In the genomic region with DNA sequence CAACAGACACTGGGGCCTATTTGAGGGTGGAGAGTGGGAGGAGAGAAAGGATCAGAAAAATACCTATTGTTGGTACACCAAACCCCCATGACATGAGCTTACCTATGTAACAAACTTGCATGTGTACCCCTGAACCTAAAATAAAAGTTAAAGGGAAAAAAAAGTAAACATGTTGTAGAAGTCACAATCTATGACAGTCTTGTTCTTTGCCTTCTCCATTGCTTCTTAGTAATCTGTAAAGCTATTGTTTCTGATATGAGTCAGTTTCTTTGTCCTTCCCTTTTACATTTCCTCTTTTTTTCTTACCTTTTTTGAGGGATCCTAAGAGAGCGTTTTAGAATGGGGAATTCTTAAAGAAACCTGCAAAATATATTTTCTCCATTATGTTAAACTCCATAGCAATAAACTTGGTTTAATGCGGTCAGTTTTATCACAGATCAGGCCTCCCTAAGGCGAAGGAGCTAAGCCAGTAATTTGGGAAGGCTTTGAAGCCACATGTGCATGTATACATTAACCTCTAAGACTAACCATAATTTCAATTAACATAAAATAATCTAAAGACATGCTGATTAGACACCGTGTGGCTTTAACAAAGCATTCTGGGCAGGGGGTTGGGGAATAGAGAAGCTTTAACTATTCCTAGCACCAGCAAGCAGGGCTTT, we compare ENCODE assay signal across 10 cellular contexts.
DNase-seq lines count a peak whose midpoint lies in the region; ATAC-seq and TF ChIP-seq lines count a peak whose summit lies in the region.
"Had no signal": no experiment of that assay in that cellular context is flagged by ENCODE, and none has a peak within 500 bp of the region (broad histone marks: within the 10 kb centered on the region; RNA-seq: fewer than 3 reads in every experiment).

No MANE protein-coding gene starts in this region.

- H3K18ac ChIP-seq in mesenchymal stem cell (ENCODE audit: low read depth in 1 of 2, low read length in 2 of 2), result peak overlapping the region in 1 of 2 experiments; percentile 49

- H3K4me3 ChIP-seq in GM06990 (replicated peaks; ENCODE audit: low read depth, low read length) (no peak overlapping the region), SJSA1 (no peak overlapping the region), mesenchymal stem cell (ENCODE audit: insufficient read depth in 1 of 2, low read depth in 1 of 2, low read length in 2 of 2) (peak overlapping the region in 1 of 2 experiments; percentile 52)
- H3K4me3 ChIP-seq: cardiac muscle cell had no signal

- WGBS in mesenchymal stem cell, result 83% methylated on average over 3 of the region's 4 CpGs

- H3K36me3 ChIP-seq in GM06990 (ENCODE audit: control insufficient read depth, insufficient read depth, low read length) (no peaks in the 10 kb centered on the region), SJSA1 (no peaks in the 10 kb centered on the region), mesenchymal stem cell (ENCODE audit: control insufficient read depth in 1 of 2, insufficient read depth in 2 of 2, low read depth in 1 of 2, low read length in 2 of 2) (no peaks in the 10 kb centered on the region)
- H3K36me3 ChIP-seq: cardiac muscle cell had no signal

- peak overlapping the region; percentile 45 for H2AK5ac ChIP-seq in mesenchymal stem cell (ENCODE audit: low read length, severe bottlenecking)

- H3K4ac ChIP-seq in mesenchymal stem cell (ENCODE audit: low read depth in 1 of 2, low read length in 2 of 2), result no peak overlapping the region

- peak overlapping the region; percentile 95 for H3K27ac ChIP-seq in SJSA1
- H3K27ac ChIP-seq in mesenchymal stem cell (ENCODE audit: low read length, poor library complexity, severe bottlenecking), result peak overlapping the region; percentile 99
- H3K27ac ChIP-seq: cardiac muscle cell had no signal

- H4K8ac ChIP-seq in mesenchymal stem cell (ENCODE audit: low read length), result no peak overlapping the region

- H2BK5ac ChIP-seq in mesenchymal stem cell (ENCODE audit: low read depth, low read length, poor library complexity, severe bottlenecking), result peak overlapping the region; percentile 98

- H3K4me1 ChIP-seq in SJSA1 (replicated peaks), result peaks cover 27% of the 10 kb centered on the region
- H3K4me1 ChIP-seq in mesenchymal stem cell (ENCODE audit: control insufficient read depth, insufficient read depth, low read depth, low read length), result peaks cover 2% of the 10 kb centered on the region

- no peak overlapping the region for H2BK120ac ChIP-seq in mesenchymal stem cell (ENCODE audit: low read depth, low read length)

- no peak overlapping the region for H3K4me2 ChIP-seq in mesenchymal stem cell (ENCODE audit: low read length, poor library complexity, severe bottlenecking)

- peak; percentile 65 for DNase-seq in GM06990 (ENCODE audit: extremely low read depth, insufficient read length)
- peak in 1 of 2 experiments; percentile 59 for DNase-seq in SJSA1 (ENCODE audit: low read depth in 1 of 2, low spot score in 2 of 2)
- no peak for DNase-seq in mesenchymal stem cell
- no peak for DNase-seq in activated gamma-delta T cell (lab: John Stamatoyannopoulos, UW)
- DNase-seq in SW480 (ENCODE audit: low spot score), result no peak
- DNase-seq in NCI-H2107 (lab: John Stamatoyannopoulos, UW), result no peak
- DNase-seq in NCI-H187 treated with DMSO at 0.1 percent for 48 hours (lab: John Stamatoyannopoulos, UW), result no peak
- DNase-seq: NCI-H526 treated with DMSO at 0.1 percent for 48 hours had no signal

- no peak overlapping the region for H2BK12ac ChIP-seq in mesenchymal stem cell (ENCODE audit: low read length in 2 of 2)

- peak; percentile 36 for ATAC-seq in HG02571 (IDR thresholded peaks at IDR 0.05; ENCODE audit: unreplicated experiment)

- no peak for TF ChIP-seq CTCF in GM06990 (IDR thresholded peaks at IDR 0.05; ENCODE audit: insufficient read depth, low read length, poor library complexity, severe bottlenecking)

- H3K9me3 ChIP-seq in SJSA1 (replicated peaks) (no peaks in the 10 kb centered on the region), mesenchymal stem cell (ENCODE audit: control insufficient read depth, low read length) (peaks cover 6% of the 10 kb centered on the region)

- H2AFZ ChIP-seq in mesenchymal stem cell (ENCODE audit: low read depth, low read length), result no peak overlapping the region

- H3K9ac ChIP-seq in mesenchymal stem cell (ENCODE audit: low read length), result peak overlapping the region; percentile 89

- H3K14ac ChIP-seq in mesenchymal stem cell (ENCODE audit: low read length in 2 of 2), result peak overlapping the region in 1 of 2 experiments; percentile 49

- peaks cover 1% of the 10 kb centered on the region for H3K79me1 ChIP-seq in mesenchymal stem cell (replicated peaks; ENCODE audit: low read length, poor library complexity, severe bottlenecking)

- H3K27me3 ChIP-seq in GM06990 (replicated peaks; ENCODE audit: control insufficient read depth, insufficient read depth, low read length) (no peaks in the 10 kb centered on the region), SJSA1 (replicated peaks) (no peaks in the 10 kb centered on the region), mesenchymal stem cell (ENCODE audit: control insufficient read depth in 1 of 2, insufficient read depth in 1 of 2, low read length in 2 of 2) (no peaks in the 10 kb centered on the region)
- H3K27me3 ChIP-seq: cardiac muscle cell had no signal

- no peak overlapping the region for H4K91ac ChIP-seq in mesenchymal stem cell (ENCODE audit: low read length)

- H2BK15ac ChIP-seq in mesenchymal stem cell (ENCODE audit: low read depth, poor library complexity, severe bottlenecking), result no peak overlapping the region

- H3K23ac ChIP-seq in mesenchymal stem cell (ENCODE audit: low read length in 2 of 2), result no peak overlapping the region
